In the genomic region with DNA sequence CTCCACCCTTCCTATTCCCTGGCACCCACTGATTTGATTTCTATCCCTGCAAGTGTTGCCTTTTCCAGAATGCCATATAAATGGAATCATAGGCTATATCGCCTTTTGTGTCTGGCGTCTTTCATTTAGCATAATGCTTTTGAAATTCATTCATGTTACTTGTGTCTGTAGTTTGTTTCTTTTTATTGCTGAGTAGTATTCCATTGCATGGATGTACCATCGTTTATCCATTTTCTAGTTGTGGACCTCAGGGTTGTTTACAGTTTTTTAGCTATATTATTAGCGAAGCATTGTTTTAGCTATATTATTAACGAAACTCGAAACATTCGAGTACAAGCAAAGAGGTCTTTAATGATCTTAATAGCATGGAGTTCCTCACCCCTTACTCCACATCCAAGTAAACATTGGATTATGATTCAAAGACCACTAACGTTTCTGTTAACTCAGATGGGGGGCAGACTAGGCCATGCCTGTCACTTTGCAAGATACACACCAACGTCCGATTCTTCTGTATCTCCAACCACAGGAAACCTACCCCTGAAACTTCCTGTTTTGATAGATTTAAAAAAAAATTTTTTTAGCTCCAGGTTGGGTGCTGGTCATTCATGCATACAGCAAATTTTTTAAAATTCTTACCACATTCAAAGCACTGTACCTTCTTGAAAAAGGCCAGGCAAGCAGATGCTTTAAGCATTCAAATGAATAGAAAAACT, we compare ENCODE assay signal across 8 cellular contexts. TPM values are rescaled to one million over a fixed set of nuclear protein-coding genes. Genes with fewer than 3 reads are reported as not detected.
DNase-seq lines count a peak whose midpoint lies in the region; ATAC-seq and TF ChIP-seq lines count a peak whose summit lies in the region.

No MANE protein-coding gene starts in this region.

- peaks cover 28% of the 10 kb centered on the region for H3K36me3 Mint-ChIP-seq in dendritic cell treated with granulocyte-macrophage colony-stimulating factor and Interleukin-4, amounts not matched to agents 40 ng/mL and 50 ng/mL, for 4 days (ENCODE audit: low read depth)

- H3K9me3 Mint-ChIP-seq in dendritic cell treated with granulocyte-macrophage colony-stimulating factor and Interleukin-4, amounts not matched to agents 40 ng/mL and 50 ng/mL, for 4 days = no peaks in the 10 kb centered on the region

- H3K27me3 ChIP-seq in ovary = no peaks in the 10 kb centered on the region

- TF ChIP-seq CTCF in HEK293 (tag by site-specific recombination; IDR thresholded peaks at IDR 0.05) (no peak), ovary (IDR thresholded peaks at IDR 0.05) (no peak)

- no peak for TF ChIP-seq POLR2A in ovary (IDR thresholded peaks at IDR 0.05)

- H3K4me3 Mint-ChIP-seq in dendritic cell treated with granulocyte-macrophage colony-stimulating factor and Interleukin-4, amounts not matched to agents 40 ng/mL and 50 ng/mL, for 4 days = peak overlapping the region; percentile 97

- H3K4me1 Mint-ChIP-seq in dendritic cell treated with granulocyte-macrophage colony-stimulating factor and Interleukin-4, amounts not matched to agents 40 ng/mL and 50 ng/mL, for 4 days (ENCODE audit: low read depth) = peaks cover 35% of the 10 kb centered on the region

- POLR2A ChIA-PET in HEK293 (lab: Yijun Ruan, JAX) = interaction anchor here (1.9 kb wide), 1 partner anchor 93 kb away, joined by 16 read pairs; the partner anchor contains the start of gene MOB1B

- H3K4me3 ChIP-seq in HEK293 (ENCODE audit: low read depth, low read length) (peak overlapping the region; percentile 85), ovary (peak overlapping the region; percentile 83)

- TF ChIP-seq EP300 in ovary (IDR thresholded peaks at IDR 0.05) = no peak

- H3K36me3 ChIP-seq in HEK293 (ENCODE audit: control insufficient read depth in 2 of 2, insufficient read depth in 1 of 2, low read length in 2 of 2) (peaks cover 4 to 16% of the 10 kb centered on the region in 2 experiments; a peak in 2 of 3 replicates), ovary (no peaks in the 10 kb centered on the region)

- H3K27me3 Mint-ChIP-seq in dendritic cell treated with granulocyte-macrophage colony-stimulating factor and Interleukin-4, amounts not matched to agents 40 ng/mL and 50 ng/mL, for 4 days = no peaks in the 10 kb centered on the region

- H3K4me1 ChIP-seq in HEK293 (ENCODE audit: control insufficient read depth, insufficient read depth, low read length) (no peaks in the 10 kb centered on the region), ovary (ENCODE audit: insufficient read depth) (peaks cover 4% of the 10 kb centered on the region)

- H3K27ac Mint-ChIP-seq in dendritic cell treated with granulocyte-macrophage colony-stimulating factor and Interleukin-4, amounts not matched to agents 40 ng/mL and 50 ng/mL, for 4 days = peak overlapping the region; percentile 90

- H3K9me3 ChIP-seq in HEK293 (ENCODE audit: control insufficient read depth, insufficient read depth, low read depth, low read length) = no peaks in the 10 kb centered on the region
- no peaks in the 10 kb centered on the region for H3K9me3 ChIP-seq in ovary

- CTCF ChIA-PET in HEK293 (lab: Yijun Ruan, JAX) = interaction anchor here (4.6 kb wide), 1 partner anchor 15 kb away, joined by 20 read pairs; no protein-coding TSS in a partner anchor

- H3K27ac ChIP-seq in HEK293 (ENCODE audit: extremely low read depth, low read depth, low read length) (peak overlapping the region; percentile 67; the same call in 1 of the 2 replicates), ovary (no peak overlapping the region)

- DNase-seq in NOMO-1 (lab: John Stamatoyannopoulos, UW; ENCODE audit: unreplicated experiment in 2 of 2) = peak; percentile 66 to 69
- DNase-seq in ovary = no peak
- DNase-seq in stimulated activated naive CD4-positive, alpha-beta T cell treated with Interleukin-2 at 50 U/mL for 16 hours (lab: John Stamatoyannopoulos, UW) = no peak
- no peak for DNase-seq in hypothalamus (lab: John Stamatoyannopoulos, UW)
- no peak for DNase-seq in activated CD8-positive, alpha-beta memory T cell treated with anti-CD3 and anti-CD28 coated beads, Interleukin-2, amount 50 U/mL, for 48 hours

- peak; percentile 54 for ATAC-seq in GM18502 (IDR thresholded peaks at IDR 0.05; ENCODE audit: poor library complexity, unreplicated experiment)

- WGBS in ovary, 3 donors = 76 to 80% (median 77%) methylated on average over 10 of the region's 10 CpGs

- intact Hi-C loops in dendritic cell treated with granulocyte-macrophage colony-stimulating factor and Interleukin-4, amounts not matched to agents 40 ng/mL and 50 ng/mL, for 4 days (cut with micrococcal nuclease) = loop anchor here (5.0 kb wide), 4 partner anchors 47 to 307 kb away; partner anchors contain the start of genes GRSF1, MOB1B and UTP3
- intact Hi-C loops in ovary (cut with DNase I) = loop anchor here in 3 of 4 donors (5.0 to 10.0 kb wide), 3 partner anchors 90 to 160 kb away; partner anchors contain the start of genes GRSF1 (in 3 of the 3) and MOB1B (in 1 of the 3)

TF ChIP-seq in HEK293, 187 proteins besides CTCF, POLR2A, EP300 and RAD21:
- TF ChIP-seq ZNF558 (tag by site-specific recombination; IDR thresholded peaks at IDR 0.05) = 0 out of 2 replicates have a peak, but pooled peaks have one; percentile 30
- peak; percentile 30 for TF ChIP-seq SETDB1 (IDR thresholded peaks at IDR 0.05; ENCODE audit: insufficient read length, low read length)
- no peak for TF ChIP-seq ZNF433 (tag by site-specific recombination; IDR thresholded peaks at IDR 0.05; ENCODE audit: low read depth)
- peak; percentile 15; the same call in 1 of the 2 replicates for TF ChIP-seq ZNF280D (tag by site-specific recombination; IDR thresholded peaks at IDR 0.05)
- TF ChIP-seq, protein P1, sequence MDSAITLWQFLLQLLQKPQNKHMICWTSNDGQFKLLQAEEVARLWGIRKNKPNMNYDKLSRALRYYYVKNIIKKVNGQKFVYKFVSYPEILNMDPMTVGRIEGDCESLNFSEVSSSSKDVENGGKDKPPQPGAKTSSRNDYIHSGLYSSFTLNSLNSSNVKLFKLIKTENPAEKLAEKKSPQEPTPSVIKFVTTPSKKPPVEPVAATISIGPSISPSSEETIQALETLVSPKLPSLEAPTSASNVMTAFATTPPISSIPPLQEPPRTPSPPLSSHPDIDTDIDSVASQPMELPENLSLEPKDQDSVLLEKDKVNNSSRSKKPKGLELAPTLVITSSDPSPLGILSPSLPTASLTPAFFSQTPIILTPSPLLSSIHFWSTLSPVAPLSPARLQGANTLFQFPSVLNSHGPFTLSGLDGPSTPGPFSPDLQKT (IDR thresholded peaks at IDR 0.05; ENCODE audit: borderline replicate concordance, low read depth, low read length) = no peak
- TF ChIP-seq ZNF146 (tag by site-specific recombination; IDR thresholded peaks at IDR 0.05) = peak; percentile 98
- TF ChIP-seq ZNF449 (tag by site-specific recombination; IDR thresholded peaks at IDR 0.05) = 0 out of 2 replicates have a peak, but pooled peaks have one; percentile 9

RNA-seq across cellular contexts. Expression of gene DCK, which starts 1.1 kb away (rescaled TPM):
- 10 to 100 TPM in 3 of 7 donors, 1 to 10 TPM in 4; 5.5 to 12.2 (median 10.0) TPM for total RNA-seq in ovary
- polyA plus RNA-seq in ovary = 10 to 100 TPM in 1 of 2 donors, 1 to 10 TPM in 1; 9.1 to 12.8 TPM

Comparison
In these comparisons a context has a peak if more than half of its experiments do, and no peak if none do; other contexts are left out.
1. DNase-seq: peak in NOMO-1 (2 of 2); none in ovary (0 of 5), stimulated activated naive CD4-positive, alpha-beta T cell treated with Interleukin-2 at 50 U/mL for 16 hours (single experiment), hypothalamus (0 of 51) and activated CD8-positive, alpha-beta memory T cell treated with anti-CD3 and anti-CD28 coated beads, Interleukin-2, amount 50 U/mL, for 48 hours (single experiment).